In genomic region chr2:58047373-58047674, GRCh38 we compare ENCODE assay signal across 1 cellular context.
TF ChIP-seq lines count a peak whose summit lies in the region.

No MANE protein-coding gene starts in this region.

TF ChIP-seq in GM23338, 12 proteins besides CTCF, POLR2A, EP300 and RAD21 (continued from another document):
- TF ChIP-seq REST (IDR thresholded peaks at IDR 0.05; ENCODE audit: unreplicated experiment) (no peak), JUNB (IDR thresholded peaks at IDR 0.05; ENCODE audit: unreplicated experiment) (no peak), EZH2 (IDR thresholded peaks at IDR 0.05; ENCODE audit: low read depth, unreplicated experiment) (no peak), ZNF114 (CRISPR knock-in tag; IDR thresholded peaks at IDR 0.05) (no peak), CREB1 (CRISPR knock-in tag; IDR thresholded peaks at IDR 0.05; ENCODE audit: low read depth) (no peak)
